In the genomic region with DNA sequence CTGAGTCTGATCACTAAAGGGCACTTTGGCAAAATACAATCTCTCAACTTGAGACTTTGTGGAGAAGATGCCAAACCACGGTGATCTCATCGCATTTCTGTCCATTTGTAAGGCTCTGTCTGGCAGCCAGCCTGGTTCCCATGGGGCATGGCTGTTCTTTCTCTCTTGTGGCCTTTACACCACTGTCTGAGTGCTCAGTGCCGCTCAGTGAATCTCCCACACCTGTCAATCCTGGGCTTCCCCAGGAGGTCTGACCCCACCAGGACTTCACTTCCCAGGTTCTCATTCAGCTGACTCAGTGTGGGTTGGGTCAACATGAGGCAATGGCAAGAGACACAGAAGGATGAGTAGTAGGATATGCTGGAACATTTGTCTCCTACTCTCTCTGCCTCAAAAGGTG, we compare ENCODE assay signal across 1 cellular context.
A peak's percentile ranks its signal among the peaks of the same experiment; 100 is the strongest.
TF ChIP-seq lines count a peak whose summit lies in the region.

No MANE protein-coding gene starts in this region.

TF ChIP-seq in SK-N-SH, 30 proteins besides CTCF, POLR2A, EP300 and RAD21 (continued from another document):
- 0 out of 2 replicates have a peak, but pooled peaks have one; percentile 59 for TF ChIP-seq REST (IDR thresholded peaks at IDR 0.05; ENCODE audit: low read depth, low read length)
- TF ChIP-seq ZBTB33 (IDR thresholded peaks at IDR 0.05; ENCODE audit: borderline replicate concordance, low read depth), result 0 out of 2 replicates have a peak, but pooled peaks have one; percentile 71
- TF ChIP-seq POLR2AphosphoS5 (IDR thresholded peaks at IDR 0.05; ENCODE audit: low read depth, low read length), result no peak
- peak; percentile 92 for TF ChIP-seq TEAD4 (IDR thresholded peaks at IDR 0.05; ENCODE audit: borderline replicate concordance, insufficient read depth)
- no peak for TF ChIP-seq EZH2phosphoT487 (IDR thresholded peaks at IDR 0.05; ENCODE audit: borderline replicate concordance, low read depth)
- TF ChIP-seq GATA2 (CRISPR knock-in tag; IDR thresholded peaks at IDR 0.05), result no peak
- TF ChIP-seq NRF1 (IDR thresholded peaks at IDR 0.05; ENCODE audit: low read depth, low read length), result no peak
- TF ChIP-seq RFX5 (IDR thresholded peaks at IDR 0.05; ENCODE audit: low read length), result no peak
- TF ChIP-seq GABPA (IDR thresholded peaks at IDR 0.05; ENCODE audit: low read depth), result no peak
- TF ChIP-seq MXI1 (IDR thresholded peaks at IDR 0.05; ENCODE audit: low read depth, low read length), result no peak
- no peak for TF ChIP-seq RCOR1 (IDR thresholded peaks at IDR 0.05; ENCODE audit: low read length)
- TF ChIP-seq CHD2 (IDR thresholded peaks at IDR 0.05; ENCODE audit: low read length, partially characterized antibody), result no peak
- TF ChIP-seq, protein P1, sequence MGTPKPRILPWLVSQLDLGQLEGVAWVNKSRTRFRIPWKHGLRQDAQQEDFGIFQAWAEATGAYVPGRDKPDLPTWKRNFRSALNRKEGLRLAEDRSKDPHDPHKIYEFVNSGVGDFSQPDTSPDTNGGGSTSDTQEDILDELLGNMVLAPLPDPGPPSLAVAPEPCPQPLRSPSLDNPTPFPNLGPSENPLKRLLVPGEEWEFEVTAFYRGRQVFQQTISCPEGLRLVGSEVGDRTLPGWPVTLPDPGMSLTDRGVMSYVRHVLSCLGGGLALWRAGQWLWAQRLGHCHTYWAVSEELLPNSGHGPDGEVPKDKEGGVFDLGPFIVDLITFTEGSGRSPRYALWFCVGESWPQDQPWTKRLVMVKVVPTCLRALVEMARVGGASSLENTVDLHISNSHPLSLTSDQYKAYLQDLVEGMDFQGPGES (IDR thresholded peaks at IDR 0.05; ENCODE audit: low read depth, low read length), result no peak
- TF ChIP-seq TAF1 (IDR thresholded peaks at IDR 0.05; ENCODE audit: borderline replicate concordance, low read depth, low read length), result no peak
- peak; percentile 88 for TF ChIP-seq MAX (IDR thresholded peaks at IDR 0.05; ENCODE audit: low read depth)
- peak; percentile 95 for TF ChIP-seq TCF12 (IDR thresholded peaks at IDR 0.05)
- no peak for TF ChIP-seq SMC3 (IDR thresholded peaks at IDR 0.05; ENCODE audit: low read depth, low read length)
- peak; percentile 82 for TF ChIP-seq JUND (IDR thresholded peaks at IDR 0.05)
- no peak for TF ChIP-seq FOXJ3 (CRISPR knock-in tag; IDR thresholded peaks at IDR 0.05)
- TF ChIP-seq RXRA (IDR thresholded peaks at IDR 0.05; ENCODE audit: borderline replicate concordance, low read depth), result peak; percentile 76; the same call in 1 of the 2 replicates
- peak; percentile 73; the same call in 1 of the 2 replicates for TF ChIP-seq SIN3A (IDR thresholded peaks at IDR 0.05; ENCODE audit: borderline replicate concordance, low read depth, low read length)
- peak; percentile 99 for TF ChIP-seq NFIC (IDR thresholded peaks at IDR 0.05; ENCODE audit: borderline replicate concordance)
- TF ChIP-seq, protein P2, sequence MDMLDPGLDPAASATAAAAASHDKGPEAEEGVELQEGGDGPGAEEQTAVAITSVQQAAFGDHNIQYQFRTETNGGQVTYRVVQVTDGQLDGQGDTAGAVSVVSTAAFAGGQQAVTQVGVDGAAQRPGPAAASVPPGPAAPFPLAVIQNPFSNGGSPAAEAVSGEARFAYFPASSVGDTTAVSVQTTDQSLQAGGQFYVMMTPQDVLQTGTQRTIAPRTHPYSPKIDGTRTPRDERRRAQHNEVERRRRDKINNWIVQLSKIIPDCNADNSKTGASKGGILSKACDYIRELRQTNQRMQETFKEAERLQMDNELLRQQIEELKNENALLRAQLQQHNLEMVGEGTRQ (IDR thresholded peaks at IDR 0.05; ENCODE audit: borderline replicate concordance, low read depth, low read length), result no peak
- TF ChIP-seq FOXM1 (IDR thresholded peaks at IDR 0.05; ENCODE audit: low read depth), result 0 out of 2 replicates have a peak, but pooled peaks have one; percentile 41
- TF ChIP-seq FOSL2 (IDR thresholded peaks at IDR 0.05; ENCODE audit: borderline replicate concordance, low read depth), result peak; percentile 75
